Comparison of ENCODE assay signal across 1 cellular context in the genomic region with DNA sequence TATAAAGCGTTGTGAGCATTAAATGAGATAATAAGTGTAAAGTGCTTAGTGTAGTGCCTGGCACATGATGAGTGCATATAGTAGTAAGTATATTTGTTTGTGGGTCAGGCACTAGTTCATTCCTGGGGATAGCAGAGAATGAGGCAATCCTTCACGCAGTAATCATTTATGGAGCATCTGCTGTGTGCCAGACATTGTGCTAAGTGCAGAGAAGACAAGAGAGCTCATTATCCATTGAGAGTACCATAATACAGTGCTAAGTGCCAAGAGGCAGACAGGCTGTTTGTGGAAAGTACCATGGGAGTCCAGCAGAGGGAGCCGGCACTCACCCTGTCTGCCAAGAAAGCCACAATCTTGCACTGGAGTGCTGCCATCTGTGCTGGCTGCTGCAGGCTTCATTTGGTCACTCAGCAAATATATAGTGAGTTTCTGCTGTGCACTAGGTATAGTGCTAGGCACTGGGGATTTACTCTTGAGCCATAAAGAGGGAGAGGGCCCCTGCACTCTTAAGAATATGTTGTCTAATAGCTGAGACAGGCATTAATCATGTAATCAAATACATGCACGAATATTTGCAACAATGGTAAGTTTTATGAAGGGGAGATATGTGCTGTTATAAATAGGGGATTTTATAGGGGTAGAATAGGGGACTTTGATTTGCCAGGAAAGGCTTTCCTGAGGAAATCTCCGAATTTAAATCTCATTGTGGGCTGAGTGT.
TF ChIP-seq lines count a peak whose summit lies in the region.

No MANE protein-coding gene starts in this region.

TF ChIP-seq in HepG2, 621 proteins besides CTCF, POLR2A, EP300 and RAD21 (continued from another document and continues in another):
- TF ChIP-seq, protein P1, sequence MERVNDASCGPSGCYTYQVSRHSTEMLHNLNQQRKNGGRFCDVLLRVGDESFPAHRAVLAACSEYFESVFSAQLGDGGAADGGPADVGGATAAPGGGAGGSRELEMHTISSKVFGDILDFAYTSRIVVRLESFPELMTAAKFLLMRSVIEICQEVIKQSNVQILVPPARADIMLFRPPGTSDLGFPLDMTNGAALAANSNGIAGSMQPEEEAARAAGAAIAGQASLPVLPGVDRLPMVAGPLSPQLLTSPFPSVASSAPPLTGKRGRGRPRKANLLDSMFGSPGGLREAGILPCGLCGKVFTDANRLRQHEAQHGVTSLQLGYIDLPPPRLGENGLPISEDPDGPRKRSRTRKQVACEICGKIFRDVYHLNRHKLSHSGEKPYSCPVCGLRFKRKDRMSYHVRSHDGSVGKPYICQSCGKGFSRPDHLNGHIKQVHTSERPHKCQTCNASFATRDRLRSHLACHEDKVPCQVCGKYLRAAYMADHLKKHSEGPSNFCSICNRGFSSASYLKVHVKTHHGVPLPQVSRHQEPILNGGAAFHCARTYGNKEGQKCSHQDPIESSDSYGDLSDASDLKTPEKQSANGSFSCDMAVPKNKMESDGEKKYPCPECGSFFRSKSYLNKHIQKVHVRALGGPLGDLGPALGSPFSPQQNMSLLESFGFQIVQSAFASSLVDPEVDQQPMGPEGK (CRISPR knock-in tag; IDR thresholded peaks at IDR 0.05): no peak
- TF ChIP-seq HNRNPK (IDR thresholded peaks at IDR 0.05; ENCODE audit: low read depth, low read length, poor library complexity, severe bottlenecking) (no peak), ZFP62 (CRISPR knock-in tag; IDR thresholded peaks at IDR 0.05) (no peak), JUN (CRISPR knock-in tag; IDR thresholded peaks at IDR 0.05) (no peak), ZNF253 (CRISPR knock-in tag; IDR thresholded peaks at IDR 0.05; ENCODE audit: borderline replicate concordance) (no peak), ZNF317 (CRISPR knock-in tag; IDR thresholded peaks at IDR 0.05) (peak; percentile 55; the same call in 1 of the 2 replicates), MLLT10 (CRISPR knock-in tag; IDR thresholded peaks at IDR 0.05) (no peak), ZNF670 (CRISPR knock-in tag; IDR thresholded peaks at IDR 0.05; ENCODE audit: borderline replicate concordance) (no peak), ZNF737 (CRISPR knock-in tag; IDR thresholded peaks at IDR 0.05; ENCODE audit: borderline replicate concordance) (no peak), SKI (IDR thresholded peaks at IDR 0.05; ENCODE audit: partially characterized antibody) (peak; percentile 41), ZSCAN20 (CRISPR knock-in tag; IDR thresholded peaks at IDR 0.05; ENCODE audit: borderline replicate concordance) (no peak), NR2F1 (CRISPR knock-in tag; IDR thresholded peaks at IDR 0.05) (no peak), DR1 (CRISPR knock-in tag; IDR thresholded peaks at IDR 0.05) (no peak), KDM1A (CRISPR knock-in tag; IDR thresholded peaks at IDR 0.05) (no peak), SRF (IDR thresholded peaks at IDR 0.05; ENCODE audit: low read depth, low read length) (no peak), ZNF138 (CRISPR knock-in tag; IDR thresholded peaks at IDR 0.05; ENCODE audit: low read depth) (no peak), ZNF510 (CRISPR knock-in tag; IDR thresholded peaks at IDR 0.05; ENCODE audit: low read depth) (no peak), TSC22D2 (CRISPR knock-in tag; IDR thresholded peaks at IDR 0.05; ENCODE audit: borderline replicate concordance) (no peak), SRSF9 (IDR thresholded peaks at IDR 0.05; ENCODE audit: borderline replicate concordance, insufficient read depth, low read depth, low read length, poor library complexity, severe bottlenecking) (no peak), KAT8 (CRISPR knock-in tag; IDR thresholded peaks at IDR 0.05) (no peak), MZF1 (CRISPR knock-in tag; IDR thresholded peaks at IDR 0.05; ENCODE audit: borderline replicate concordance) (no peak), ZNF883 (CRISPR knock-in tag; IDR thresholded peaks at IDR 0.05; ENCODE audit: not compliant biosample characterization) (no peak), NR2F6 (IDR thresholded peaks at IDR 0.05) (no peak), NR2F6 (CRISPR knock-in tag; IDR thresholded peaks at IDR 0.05) (no peak), ZFYVE20 (CRISPR knock-in tag; IDR thresholded peaks at IDR 0.05; ENCODE audit: borderline replicate concordance, low read depth) (no peak), ZNF530 (CRISPR knock-in tag; IDR thresholded peaks at IDR 0.05; ENCODE audit: low read depth) (no peak), ZNF230 (CRISPR knock-in tag; IDR thresholded peaks at IDR 0.05) (no peak), SIN3A (IDR thresholded peaks at IDR 0.05; ENCODE audit: borderline replicate concordance, low read depth, low read length) (no peak), PHF20 (CRISPR knock-in tag; IDR thresholded peaks at IDR 0.05) (no peak), RFX3 (CRISPR knock-in tag; IDR thresholded peaks at IDR 0.05) (no peak), TMF1 (CRISPR knock-in tag; IDR thresholded peaks at IDR 0.05; ENCODE audit: low read depth) (no peak), ZIK1 (CRISPR knock-in tag; IDR thresholded peaks at IDR 0.05; ENCODE audit: borderline replicate concordance, low read depth) (no peak), RXRA (CRISPR knock-in tag; IDR thresholded peaks at IDR 0.05) (peak; percentile 33; the same call in 1 of the 2 replicates), ZSCAN12 (CRISPR knock-in tag; IDR thresholded peaks at IDR 0.05) (no peak), ZNF180 (CRISPR knock-in tag; IDR thresholded peaks at IDR 0.05; ENCODE audit: borderline replicate concordance, low read depth) (no peak), SRSF4 (IDR thresholded peaks at IDR 0.05; ENCODE audit: low read depth, low read length, poor library complexity, severe bottlenecking) (no peak), ZC3H13 (CRISPR knock-in tag; IDR thresholded peaks at IDR 0.05) (no peak), RBAK (CRISPR knock-in tag; IDR thresholded peaks at IDR 0.05) (no peak)
- TF ChIP-seq, protein P2, sequence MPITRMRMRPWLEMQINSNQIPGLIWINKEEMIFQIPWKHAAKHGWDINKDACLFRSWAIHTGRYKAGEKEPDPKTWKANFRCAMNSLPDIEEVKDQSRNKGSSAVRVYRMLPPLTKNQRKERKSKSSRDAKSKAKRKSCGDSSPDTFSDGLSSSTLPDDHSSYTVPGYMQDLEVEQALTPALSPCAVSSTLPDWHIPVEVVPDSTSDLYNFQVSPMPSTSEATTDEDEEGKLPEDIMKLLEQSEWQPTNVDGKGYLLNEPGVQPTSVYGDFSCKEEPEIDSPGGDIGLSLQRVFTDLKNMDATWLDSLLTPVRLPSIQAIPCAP (CRISPR knock-in tag; IDR thresholded peaks at IDR 0.05; ENCODE audit: low read depth): no peak
- TF ChIP-seq, protein P3, sequence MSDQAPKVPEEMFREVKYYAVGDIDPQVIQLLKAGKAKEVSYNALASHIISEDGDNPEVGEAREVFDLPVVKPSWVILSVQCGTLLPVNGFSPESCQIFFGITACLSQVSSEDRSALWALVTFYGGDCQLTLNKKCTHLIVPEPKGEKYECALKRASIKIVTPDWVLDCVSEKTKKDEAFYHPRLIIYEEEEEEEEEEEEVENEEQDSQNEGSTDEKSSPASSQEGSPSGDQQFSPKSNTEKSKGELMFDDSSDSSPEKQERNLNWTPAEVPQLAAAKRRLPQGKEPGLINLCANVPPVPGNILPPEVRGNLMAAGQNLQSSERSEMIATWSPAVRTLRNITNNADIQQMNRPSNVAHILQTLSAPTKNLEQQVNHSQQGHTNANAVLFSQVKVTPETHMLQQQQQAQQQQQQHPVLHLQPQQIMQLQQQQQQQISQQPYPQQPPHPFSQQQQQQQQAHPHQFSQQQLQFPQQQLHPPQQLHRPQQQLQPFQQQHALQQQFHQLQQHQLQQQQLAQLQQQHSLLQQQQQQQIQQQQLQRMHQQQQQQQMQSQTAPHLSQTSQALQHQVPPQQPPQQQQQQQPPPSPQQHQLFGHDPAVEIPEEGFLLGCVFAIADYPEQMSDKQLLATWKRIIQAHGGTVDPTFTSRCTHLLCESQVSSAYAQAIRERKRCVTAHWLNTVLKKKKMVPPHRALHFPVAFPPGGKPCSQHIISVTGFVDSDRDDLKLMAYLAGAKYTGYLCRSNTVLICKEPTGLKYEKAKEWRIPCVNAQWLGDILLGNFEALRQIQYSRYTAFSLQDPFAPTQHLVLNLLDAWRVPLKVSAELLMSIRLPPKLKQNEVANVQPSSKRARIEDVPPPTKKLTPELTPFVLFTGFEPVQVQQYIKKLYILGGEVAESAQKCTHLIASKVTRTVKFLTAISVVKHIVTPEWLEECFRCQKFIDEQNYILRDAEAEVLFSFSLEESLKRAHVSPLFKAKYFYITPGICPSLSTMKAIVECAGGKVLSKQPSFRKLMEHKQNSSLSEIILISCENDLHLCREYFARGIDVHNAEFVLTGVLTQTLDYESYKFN (CRISPR knock-in tag; conservative IDR thresholded peaks at IDR 0.05): no peak; the same call in 1 of the 2 replicates
- TF ChIP-seq, protein P4, sequence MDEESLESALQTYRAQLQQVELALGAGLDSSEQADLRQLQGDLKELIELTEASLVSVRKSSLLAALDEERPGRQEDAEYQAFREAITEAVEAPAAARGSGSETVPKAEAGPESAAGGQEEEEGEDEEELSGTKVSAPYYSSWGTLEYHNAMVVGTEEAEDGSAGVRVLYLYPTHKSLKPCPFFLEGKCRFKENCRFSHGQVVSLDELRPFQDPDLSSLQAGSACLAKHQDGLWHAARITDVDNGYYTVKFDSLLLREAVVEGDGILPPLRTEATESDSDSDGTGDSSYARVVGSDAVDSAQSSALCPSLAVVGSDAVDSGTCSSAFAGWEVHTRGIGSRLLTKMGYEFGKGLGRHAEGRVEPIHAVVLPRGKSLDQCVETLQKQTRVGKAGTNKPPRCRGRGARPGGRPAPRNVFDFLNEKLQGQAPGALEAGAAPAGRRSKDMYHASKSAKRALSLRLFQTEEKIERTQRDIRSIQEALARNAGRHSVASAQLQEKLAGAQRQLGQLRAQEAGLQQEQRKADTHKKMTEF (CRISPR knock-in tag; IDR thresholded peaks at IDR 0.05): peak; percentile 35; the same call in 1 of the 2 replicates
- TF ChIP-seq, protein P5, sequence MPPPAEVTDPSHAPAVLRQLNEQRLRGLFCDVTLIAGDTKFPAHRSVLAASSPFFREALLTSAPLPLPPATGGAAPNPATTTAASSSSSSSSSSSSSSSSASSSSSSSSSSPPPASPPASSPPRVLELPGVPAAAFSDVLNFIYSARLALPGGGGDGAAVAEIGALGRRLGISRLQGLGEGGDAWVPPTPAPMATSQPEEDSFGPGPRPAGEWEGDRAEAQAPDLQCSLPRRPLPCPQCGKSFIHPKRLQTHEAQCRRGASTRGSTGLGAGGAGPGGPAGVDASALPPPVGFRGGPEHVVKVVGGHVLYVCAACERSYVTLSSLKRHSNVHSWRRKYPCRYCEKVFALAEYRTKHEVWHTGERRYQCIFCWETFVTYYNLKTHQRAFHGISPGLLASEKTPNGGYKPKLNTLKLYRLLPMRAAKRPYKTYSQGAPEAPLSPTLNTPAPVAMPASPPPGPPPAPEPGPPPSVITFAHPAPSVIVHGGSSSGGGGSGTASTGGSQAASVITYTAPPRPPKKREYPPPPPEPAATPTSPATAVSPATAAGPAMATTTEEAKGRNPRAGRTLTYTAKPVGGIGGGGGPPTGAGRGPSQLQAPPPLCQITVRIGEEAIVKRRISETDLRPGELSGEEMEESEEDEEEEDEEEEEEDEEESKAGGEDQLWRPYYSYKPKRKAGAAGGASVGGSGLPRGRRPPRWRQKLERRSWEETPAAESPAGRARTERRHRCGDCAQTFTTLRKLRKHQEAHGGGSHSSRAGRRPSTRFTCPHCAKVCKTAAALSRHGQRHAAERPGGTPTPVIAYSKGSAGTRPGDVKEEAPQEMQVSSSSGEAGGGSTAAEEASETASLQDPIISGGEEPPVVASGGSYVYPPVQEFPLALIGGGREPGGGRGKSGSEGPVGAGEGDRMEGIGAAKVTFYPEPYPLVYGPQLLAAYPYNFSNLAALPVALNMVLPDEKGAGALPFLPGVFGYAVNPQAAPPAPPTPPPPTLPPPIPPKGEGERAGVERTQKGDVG (CRISPR knock-in tag; IDR thresholded peaks at IDR 0.05; ENCODE audit: borderline replicate concordance): no peak
- TF ChIP-seq, protein P6, sequence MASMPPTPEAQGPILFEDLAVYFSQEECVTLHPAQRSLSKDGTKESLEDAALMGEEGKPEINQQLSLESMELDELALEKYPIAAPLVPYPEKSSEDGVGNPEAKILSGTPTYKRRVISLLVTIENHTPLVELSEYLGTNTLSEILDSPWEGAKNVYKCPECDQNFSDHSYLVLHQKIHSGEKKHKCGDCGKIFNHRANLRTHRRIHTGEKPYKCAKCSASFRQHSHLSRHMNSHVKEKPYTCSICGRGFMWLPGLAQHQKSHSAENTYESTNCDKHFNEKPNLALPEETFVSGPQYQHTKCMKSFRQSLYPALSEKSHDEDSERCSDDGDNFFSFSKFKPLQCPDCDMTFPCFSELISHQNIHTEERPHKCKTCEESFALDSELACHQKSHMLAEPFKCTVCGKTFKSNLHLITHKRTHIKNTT (CRISPR knock-in tag; IDR thresholded peaks at IDR 0.05): no peak
- TF ChIP-seq, protein P7, sequence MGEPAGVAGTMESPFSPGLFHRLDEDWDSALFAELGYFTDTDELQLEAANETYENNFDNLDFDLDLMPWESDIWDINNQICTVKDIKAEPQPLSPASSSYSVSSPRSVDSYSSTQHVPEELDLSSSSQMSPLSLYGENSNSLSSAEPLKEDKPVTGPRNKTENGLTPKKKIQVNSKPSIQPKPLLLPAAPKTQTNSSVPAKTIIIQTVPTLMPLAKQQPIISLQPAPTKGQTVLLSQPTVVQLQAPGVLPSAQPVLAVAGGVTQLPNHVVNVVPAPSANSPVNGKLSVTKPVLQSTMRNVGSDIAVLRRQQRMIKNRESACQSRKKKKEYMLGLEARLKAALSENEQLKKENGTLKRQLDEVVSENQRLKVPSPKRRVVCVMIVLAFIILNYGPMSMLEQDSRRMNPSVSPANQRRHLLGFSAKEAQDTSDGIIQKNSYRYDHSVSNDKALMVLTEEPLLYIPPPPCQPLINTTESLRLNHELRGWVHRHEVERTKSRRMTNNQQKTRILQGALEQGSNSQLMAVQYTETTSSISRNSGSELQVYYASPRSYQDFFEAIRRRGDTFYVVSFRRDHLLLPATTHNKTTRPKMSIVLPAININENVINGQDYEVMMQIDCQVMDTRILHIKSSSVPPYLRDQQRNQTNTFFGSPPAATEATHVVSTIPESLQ (CRISPR knock-in tag; conservative IDR thresholded peaks at IDR 0.05): no peak
- TF ChIP-seq, protein P8, sequence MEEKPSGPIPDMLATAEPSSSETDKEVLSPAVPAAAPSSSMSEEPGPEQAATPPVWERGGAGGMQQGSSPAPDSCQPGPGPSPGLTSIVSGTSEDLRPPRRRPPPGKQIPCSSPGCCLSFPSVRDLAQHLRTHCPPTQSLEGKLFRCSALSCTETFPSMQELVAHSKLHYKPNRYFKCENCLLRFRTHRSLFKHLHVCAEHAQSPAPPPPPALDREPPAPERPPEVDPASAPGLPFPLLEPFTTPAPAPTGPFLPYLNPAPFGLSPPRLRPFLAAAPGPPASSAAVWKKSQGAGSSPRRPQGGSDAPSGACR (CRISPR knock-in tag; IDR thresholded peaks at IDR 0.05): no peak
- TF ChIP-seq, protein P9, sequence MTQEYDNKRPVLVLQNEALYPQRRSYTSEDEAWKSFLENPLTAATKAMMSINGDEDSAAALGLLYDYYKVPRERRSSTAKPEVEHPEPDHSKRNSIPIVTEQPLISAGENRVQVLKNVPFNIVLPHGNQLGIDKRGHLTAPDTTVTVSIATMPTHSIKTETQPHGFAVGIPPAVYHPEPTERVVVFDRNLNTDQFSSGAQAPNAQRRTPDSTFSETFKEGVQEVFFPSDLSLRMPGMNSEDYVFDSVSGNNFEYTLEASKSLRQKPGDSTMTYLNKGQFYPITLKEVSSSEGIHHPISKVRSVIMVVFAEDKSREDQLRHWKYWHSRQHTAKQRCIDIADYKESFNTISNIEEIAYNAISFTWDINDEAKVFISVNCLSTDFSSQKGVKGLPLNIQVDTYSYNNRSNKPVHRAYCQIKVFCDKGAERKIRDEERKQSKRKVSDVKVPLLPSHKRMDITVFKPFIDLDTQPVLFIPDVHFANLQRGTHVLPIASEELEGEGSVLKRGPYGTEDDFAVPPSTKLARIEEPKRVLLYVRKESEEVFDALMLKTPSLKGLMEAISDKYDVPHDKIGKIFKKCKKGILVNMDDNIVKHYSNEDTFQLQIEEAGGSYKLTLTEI (CRISPR knock-in tag; conservative IDR thresholded peaks at IDR 0.05): no peak
